In genomic region chr15:48646364-48646763, GRCh38 we compare ENCODE assay signal across 9 cellular contexts. TPM values are rescaled to one million over a fixed set of nuclear protein-coding genes. Genes with fewer than 3 reads are reported as not detected.
A peak's percentile ranks its signal among the peaks of the same experiment; 100 is the strongest.
DNase-seq lines count a peak whose midpoint lies in the region; ATAC-seq, FAIRE-seq and TF ChIP-seq lines count a peak whose summit lies in the region.
"Had no signal": no experiment of that assay in that cellular context is flagged by ENCODE, and none has a peak within 500 bp of the region (broad histone marks: within the 10 kb centered on the region; RNA-seq: fewer than 3 reads in every experiment).

No MANE protein-coding gene starts in this region.

- no peak overlapping the region for H2AK5ac ChIP-seq in H1 (ENCODE audit: low read depth, low read length)

- ATAC-seq in HG03520 (IDR thresholded peaks at IDR 0.05; ENCODE audit: unreplicated experiment) (peak; percentile 5), GM21381 (IDR thresholded peaks at IDR 0.05; ENCODE audit: unreplicated experiment) (no peak)

- H3K9ac ChIP-seq in H1 (replicated peaks in 1 of 4; ENCODE audit: extremely low read depth in 1 of 4, low read depth in 3 of 4, low read length in 3 of 4), result peak overlapping the region; percentile 29 to 71 (median 60)

- no peak overlapping the region for H2BK120ac ChIP-seq in H1 (replicated peaks; ENCODE audit: low read depth, low read length)

- no peaks in the 10 kb centered on the region for H3K36me3 Mint-ChIP-seq in nephron progenitor cell (ENCODE audit: low read depth)

- H3K4me2 ChIP-seq in H1 (ENCODE audit: insufficient read depth in 1 of 2, low read depth in 2 of 2, low read length in 2 of 2), result peak overlapping the region; percentile 84 to 97

- no peak for FAIRE-seq in H1 (lab: Jason Lieb, UNC)
- FAIRE-seq: RCC 7860 had no signal

- H3K27me3 Mint-ChIP-seq in nephron progenitor cell (ENCODE audit: low read depth, poor library complexity), result peaks cover 28% of the 10 kb centered on the region

- no peak overlapping the region for H2BK20ac ChIP-seq in H1 (ENCODE audit: low read length)

- H3K27me3 ChIP-seq in ACC112 (ENCODE audit: insufficient read depth, low read length) (no peaks in the 10 kb centered on the region), H1 (replicated peaks in 1 of 4; ENCODE audit: control insufficient read depth in 3 of 4, extremely low read depth in 1 of 4, insufficient read depth in 3 of 4, low read length in 3 of 4) (peaks cover 0 to 34% (median 29%) of the 10 kb centered on the region in 4 experiments; a peak in 6 of 7 replicates)

- peaks cover 55% of the 10 kb centered on the region for H3K79me2 ChIP-seq in ACC112 (ENCODE audit: control insufficient read depth, insufficient read depth, low read length, unreplicated experiment)
- no peaks in the 10 kb centered on the region for H3K79me2 ChIP-seq in H1 (ENCODE audit: control insufficient read depth in 1 of 2, insufficient read depth in 2 of 2, low read length in 2 of 2)

- H2BK5ac ChIP-seq in H1 (ENCODE audit: low read depth, low read length), result no peak overlapping the region

- H3K4me3 ChIP-seq in ACC112 (ENCODE audit: low read depth, low read length), result peak overlapping the region; percentile 93
- peak overlapping the region; percentile 29 to 77 (median 56) for H3K4me3 ChIP-seq in H1 (ENCODE audit: extremely low read depth in 1 of 4, insufficient read depth in 2 of 4, low read depth in 3 of 4, low read length in 4 of 4)

- no peak for TF ChIP-seq RAD21 in H1 (IDR thresholded peaks at IDR 0.05 in 1 of 2, conservative IDR thresholded peaks at IDR 0.05 in 1 of 2; ENCODE audit: low read depth in 2 of 2, low read length in 2 of 2)

- TF ChIP-seq EP300 in H1 (IDR thresholded peaks at IDR 0.05; ENCODE audit: borderline replicate concordance in 1 of 2, low read depth in 2 of 2, low read length in 2 of 2), result no peak

- no peak overlapping the region for H4K5ac ChIP-seq in H1 (ENCODE audit: insufficient read length, low read depth, low read length)

- H3K9me3 Mint-ChIP-seq in nephron progenitor cell, result no peaks in the 10 kb centered on the region

- H3K79me1 ChIP-seq in H1 (ENCODE audit: low read depth, low read length), result no peaks in the 10 kb centered on the region

- peak overlapping the region; percentile 58 for H2AFZ ChIP-seq in ACC112 (ENCODE audit: low read length, unreplicated experiment)
- 0 out of 2 replicates have a peak overlapping the region, but pooled peaks have one; percentile 9 for H2AFZ ChIP-seq in H1 (ENCODE audit: low read length)

- TF ChIP-seq CTCF in H1 (IDR thresholded peaks at IDR 0.05; ENCODE audit: control extremely low read depth in 1 of 3, insufficient read depth in 1 of 3, low read depth in 1 of 3, low read length in 3 of 3) (no peak), nephron progenitor cell (IDR thresholded peaks at IDR 0.05) (no peak)

- H2BK15ac ChIP-seq in H1 (ENCODE audit: low read length), result no peak overlapping the region

- no peak overlapping the region for H3K56ac ChIP-seq in H1 (replicated peaks; ENCODE audit: insufficient read length, low read depth, low read length)

- peak overlapping the region; percentile 62; the same call in 1 of the 2 replicates for H4K8ac ChIP-seq in H1 (ENCODE audit: extremely low read depth, insufficient read depth, low read length)

- no peak overlapping the region for H3K14ac ChIP-seq in H1 (ENCODE audit: insufficient read length)

- H3K23ac ChIP-seq in H1 (ENCODE audit: insufficient read length), result no peak overlapping the region

- DNase-seq in H1 (ENCODE audit: low read depth in 1 of 2, low spot score in 2 of 2), result no peak
- no peak for DNase-seq in nephron progenitor cell
- DNase-seq in NCI-H748 treated with DMSO at 0.1 percent for 48 hours (lab: John Stamatoyannopoulos, UW), result no peak
- DNase-seq in dermis blood vessel endothelial cell, result no peak
- no peak for DNase-seq in NCI-H1105 treated with DMSO at 0.1 percent for 48 hours (lab: John Stamatoyannopoulos, UW)

- WGBS in H1 (ENCODE audit: extremely low coverage in 1 of 2, insufficient coverage in 1 of 2, insufficient read length in 1 of 2, insufficient replicate concordance in 2 of 2, low coverage in 1 of 2, low lambda C conversion rate in 2 of 2, missing lambda C conversion rate in 1 of 2), 2 experiments, result 39% methylated on average over 9 of the region's 9 CpGs; no CpG with 5 or more reads in 1 of the 2 experiments

- H3K36me3 ChIP-seq in ACC112 (ENCODE audit: insufficient read depth, low read length) (no peaks in the 10 kb centered on the region), H1 (ENCODE audit: control insufficient read depth in 2 of 4, insufficient read depth in 4 of 4, low read length in 3 of 4) (no peaks in the 10 kb centered on the region)

- peaks cover 19% of the 10 kb centered on the region; the same call in 1 of the 2 replicates for H3K23me2 ChIP-seq in H1 (ENCODE audit: low read depth, low read length)

- peaks cover 39% of the 10 kb centered on the region for H3K4me1 Mint-ChIP-seq in nephron progenitor cell

- no peaks in the 10 kb centered on the region for H3K9me3 ChIP-seq in H1 (ENCODE audit: insufficient read depth in 2 of 2, low read depth in 1 of 2, low read length in 1 of 2)

- H3K4me1 ChIP-seq in ACC112 (ENCODE audit: control insufficient read depth, insufficient read depth, low read length, unreplicated experiment) (peaks cover 25% of the 10 kb centered on the region), H1 (replicated peaks in 1 of 4; ENCODE audit: control insufficient read depth in 3 of 4, insufficient read depth in 4 of 4, low read length in 3 of 4) (peaks cover 1 to 15% (median 2%) of the 10 kb centered on the region in 4 experiments; a peak in 5 of 7 replicates)

- no peak overlapping the region for H3K18ac ChIP-seq in H1 (ENCODE audit: extremely low read depth, low read length)

- peak overlapping the region; percentile 85 for H3K27ac ChIP-seq in ACC112 (ENCODE audit: low read depth, low read length)
- H3K27ac ChIP-seq in H1 (ENCODE audit: low read depth, low read length), result no peak overlapping the region

- no peak overlapping the region for H4K91ac ChIP-seq in H1 (replicated peaks; ENCODE audit: insufficient read length, low read length)

- no peak overlapping the region for H2BK12ac ChIP-seq in H1 (ENCODE audit: low read depth, low read length)

- CTCF ChIA-PET in H1 (lab: Charles Lee; ENCODE audit: partially characterized antibody), result interaction anchor here (1.0 kb wide), 1 partner anchor 295 kb away, joined by 6 read pairs; no protein-coding TSS in a partner anchor

- POLR2A ChIA-PET in H1 (lab: Charles Lee; ENCODE audit: partially characterized antibody), result interaction anchor here (0.7 to 0.8 kb wide), 4 partner anchors 9 to 160 kb away, joined by 3 to 4 read pairs (median 3); no protein-coding TSS in a partner anchor

- H3K27ac Mint-ChIP-seq in nephron progenitor cell, result no peak overlapping the region

- TF ChIP-seq POLR2A in H1 (IDR thresholded peaks at IDR 0.05; ENCODE audit: control extremely low read depth in 1 of 2, low read depth in 2 of 2, low read length in 2 of 2), result no peak

- peak overlapping the region; percentile 79 for H3K4me3 Mint-ChIP-seq in nephron progenitor cell

- H3K4ac ChIP-seq in H1 (replicated peaks; ENCODE audit: insufficient read length, low read depth, low read length), result no peak overlapping the region

- H4K20me1 ChIP-seq in H1 (replicated peaks in 1 of 2; ENCODE audit: control insufficient read depth in 1 of 2, insufficient read depth in 2 of 2, low read length in 2 of 2), result peaks cover 0 to 2% of the 10 kb centered on the region in 2 experiments

TF ChIP-seq in H1, 55 proteins besides CTCF, POLR2A, EP300 and RAD21:
- TF ChIP-seq TAF7 (optimal IDR thresholded peaks at IDR 0.05; ENCODE audit: borderline replicate concordance, low read depth, low read length) (peak; percentile 0), CHD2 (IDR thresholded peaks at IDR 0.05; ENCODE audit: low read length) (no peak)
- TF ChIP-seq, protein P1, sequence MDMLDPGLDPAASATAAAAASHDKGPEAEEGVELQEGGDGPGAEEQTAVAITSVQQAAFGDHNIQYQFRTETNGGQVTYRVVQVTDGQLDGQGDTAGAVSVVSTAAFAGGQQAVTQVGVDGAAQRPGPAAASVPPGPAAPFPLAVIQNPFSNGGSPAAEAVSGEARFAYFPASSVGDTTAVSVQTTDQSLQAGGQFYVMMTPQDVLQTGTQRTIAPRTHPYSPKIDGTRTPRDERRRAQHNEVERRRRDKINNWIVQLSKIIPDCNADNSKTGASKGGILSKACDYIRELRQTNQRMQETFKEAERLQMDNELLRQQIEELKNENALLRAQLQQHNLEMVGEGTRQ (IDR thresholded peaks at IDR 0.05; ENCODE audit: low read length), result no peak

RNA-seq across cellular contexts. Expression of gene FBN1, which starts 0.9 kb away (rescaled TPM):
- total RNA-seq in H1 (2021; fragmentation: NEBNext Ultra II Directional; extraction: Animal tissue kit (Norgen Biotek cat#: 25700)), result 3.3 and 4.0 TPM in 2 replicates
- polyA plus RNA-seq in H1 (2011; rRNA removed), result 2.2 and 3.0 TPM in 2 replicates
- 4.0 TPM for polyA plus RNA-seq in H1 (2011; cell fraction: cytosol; rRNA removed)
- polyA plus RNA-seq in H1 (2011; cell fraction: nucleus; rRNA removed), result 8.1 TPM
- polyA plus RNA-seq in H1 (2012, experiment 1 of 2), result 3.5 to 6.0 TPM (median 5.0 TPM) in 4 replicates
- 0.16 TPM for polyA plus RNA-seq in H1 (2012, experiment 2 of 2)
- polyA plus RNA-seq in H1 (2013, experiment 1 of 2), result 2.7 TPM
- 2.0 TPM for polyA plus RNA-seq in H1 (2013, experiment 2 of 2)
- polyA minus RNA-seq in H1 (2011; rRNA and poly(A)+ RNA removed), result 9.8 and 14.5 TPM in 2 replicates
- polyA minus RNA-seq in H1 (2011; cell fraction: cytosol; rRNA and poly(A)+ RNA removed), result 3.2 TPM
- polyA minus RNA-seq in H1 (2011; cell fraction: nucleus; rRNA and poly(A)+ RNA removed), result 8.3 TPM
- total RNA-seq in dermis blood vessel endothelial cell, result 122 and 163 TPM in 2 replicates

Comparison
In these comparisons a context has a peak if more than half of its experiments do, and no peak if none do; other contexts are left out.
1. RNA of gene FBN1, which starts 0.9 kb away (total RNA-seq): 122 to 163 TPM in dermis blood vessel endothelial cell; 3.3 to 4.0 TPM in H1; every median in the first group is over 10 times any median in the second.